ENCODE assay signal across 10 cellular contexts in the genomic region with DNA sequence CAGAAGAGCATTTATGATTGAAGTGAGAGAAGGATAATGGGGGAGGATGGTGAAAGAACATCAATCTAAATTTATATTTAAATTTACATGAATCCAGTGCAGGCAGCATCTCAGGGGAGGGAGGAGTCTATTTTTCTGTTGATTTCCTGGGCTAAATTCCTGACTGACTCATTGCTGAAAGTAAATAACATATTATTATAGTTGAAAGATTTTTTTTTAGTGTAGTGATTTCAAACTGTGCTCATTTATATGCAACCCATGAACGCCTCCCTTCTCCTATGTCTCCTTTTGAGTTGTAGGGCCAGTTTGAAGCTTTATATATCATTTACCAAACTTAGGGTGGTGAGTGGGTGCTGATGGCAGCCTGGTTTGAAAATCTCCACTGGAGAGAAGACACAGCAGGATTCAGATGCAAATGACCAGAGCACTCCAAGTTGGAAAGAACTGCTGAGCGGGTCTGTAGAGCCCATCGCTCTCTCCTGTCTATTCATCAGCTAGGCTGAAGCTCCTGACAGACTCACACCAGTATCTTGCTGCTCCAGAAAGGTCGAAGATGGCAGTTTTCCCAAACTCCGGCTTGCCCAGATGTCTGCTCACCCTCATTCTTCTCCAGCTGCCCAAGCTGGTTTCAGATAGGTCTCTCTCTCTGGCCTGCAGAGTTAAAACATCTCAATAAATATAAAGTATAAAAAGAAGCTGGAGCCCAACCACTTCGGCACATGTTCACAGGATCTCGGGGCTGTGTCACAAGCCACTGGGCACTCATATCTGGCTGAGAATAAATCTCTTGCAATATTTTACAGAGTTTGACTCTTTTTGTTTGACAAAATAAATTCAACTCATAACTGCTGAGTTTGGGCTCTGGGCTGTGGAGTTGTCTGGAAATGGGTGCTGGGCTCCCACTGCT. TPM values are rescaled to one million over a fixed set of nuclear protein-coding genes. Genes with fewer than 3 reads are reported as not detected.
A peak's percentile ranks its signal among the peaks of the same experiment; 100 is the strongest.
DNase-seq lines count a peak whose midpoint lies in the region; ATAC-seq and TF ChIP-seq lines count a peak whose summit lies in the region.
"Had no signal": no experiment of that assay in that cellular context is flagged by ENCODE, and none has a peak within 500 bp of the region (broad histone marks: within the 10 kb centered on the region; RNA-seq: fewer than 3 reads in every experiment).

No MANE protein-coding gene starts in this region.

- H3K27me3 Mint-ChIP-seq in activated naive CD4-positive, alpha-beta T cell treated with anti-CD3 and anti-CD28 coated beads, Interleukin-2, amount 10 ng/mL, durations not matched to agents 7 days and 5 days, result no peaks in the 10 kb centered on the region
- H3K27me3 Mint-ChIP-seq in WTC11 (ENCODE audit: low read depth) (no peaks in the 10 kb centered on the region), Caco-2 (ENCODE audit: insufficient read depth, unreplicated experiment) (no peaks in the 10 kb centered on the region)

- POLR2A ChIA-PET in WTC11 (lab: Charles Lee) (no interaction called here), Caco-2 (lab: Charles Lee) (no interaction called here)

- CTCF ChIA-PET in activated naive CD4-positive, alpha-beta T cell treated with anti-CD3 and anti-CD28 coated beads, Interleukin-2, amount 10 ng/mL, durations not matched to agents 7 days and 5 days (lab: Charles Lee), result interaction anchor here (0.9 to 1.4 kb wide), 2 partner anchors 16 kb away, joined by 3 read pairs; no protein-coding TSS in a partner anchor
- CTCF ChIA-PET in WTC11 (lab: Charles Lee), result interaction anchor here (1.0 to 1.2 kb wide), 2 partner anchors 97 to 135 kb away, joined by 3 to 7 read pairs; no protein-coding TSS in a partner anchor
- CTCF ChIA-PET in Caco-2 (lab: Charles Lee), result no interaction called here

- ATAC-seq in WTC11 (peak; percentile 64), HG03095 (IDR thresholded peaks at IDR 0.05; ENCODE audit: unreplicated experiment) (no peak)
- ATAC-seq: body of pancreas, heart left ventricle had no signal

- H3K27me3 ChIP-seq in transverse colon, result no peaks in the 10 kb centered on the region
- H3K27me3 ChIP-seq in Caco-2 (replicated peaks; ENCODE audit: control insufficient read depth, insufficient read depth, low read length), result no peaks in the 10 kb centered on the region
- H3K27me3 ChIP-seq: body of pancreas, heart left ventricle had no signal

- no peak for TF ChIP-seq EP300 in transverse colon (IDR thresholded peaks at IDR 0.05; ENCODE audit: low read depth)

- H3K27ac ChIP-seq in transverse colon, result peak overlapping the region; percentile 24 to 96 (median 94)

- H3K9me3 Mint-ChIP-seq in activated naive CD4-positive, alpha-beta T cell treated with anti-CD3 and anti-CD28 coated beads, Interleukin-2, amount 10 ng/mL, durations not matched to agents 7 days and 5 days, result peaks cover 12% of the 10 kb centered on the region
- H3K9me3 Mint-ChIP-seq in WTC11 (peaks cover 29% of the 10 kb centered on the region), Caco-2 (ENCODE audit: unreplicated experiment) (peaks cover 11% of the 10 kb centered on the region)

- H3K36me3 ChIP-seq in transverse colon, result no peaks in the 10 kb centered on the region
- no peaks in the 10 kb centered on the region for H3K36me3 ChIP-seq in Caco-2 (ENCODE audit: control insufficient read depth, insufficient read depth, low read length)
- H3K36me3 ChIP-seq: heart left ventricle had no signal

- H3K36me3 Mint-ChIP-seq in activated naive CD4-positive, alpha-beta T cell treated with anti-CD3 and anti-CD28 coated beads, Interleukin-2, amount 10 ng/mL, durations not matched to agents 7 days and 5 days, result peaks cover 39% of the 10 kb centered on the region
- H3K36me3 Mint-ChIP-seq in WTC11, result peaks cover 16% of the 10 kb centered on the region
- peaks cover 6% of the 10 kb centered on the region for H3K36me3 Mint-ChIP-seq in Caco-2 (ENCODE audit: insufficient read depth, unreplicated experiment)

- H3K9me3 ChIP-seq in transverse colon (no peaks in the 10 kb centered on the region), Caco-2 (peaks cover 5% of the 10 kb centered on the region; the same call in 1 of the 2 replicates)
- H3K9me3 ChIP-seq: body of pancreas had no signal

- in situ Hi-C loops in transverse colon (cut with MboI; ENCODE audit: low pct_ligation_motif_present in 1 of 4, low pct_unique_long_range_greater_than_20kb in 1 of 4, low sequenced_read_pairs in 3 of 4), result no loop called here

- H3K4me1 ChIP-seq in transverse colon (peaks cover 5 to 33% (median 15%) of the 10 kb centered on the region in 4 donors), Caco-2 (peaks cover 49% of the 10 kb centered on the region)

- no peak overlapping the region for H3K4me3 Mint-ChIP-seq in activated naive CD4-positive, alpha-beta T cell treated with anti-CD3 and anti-CD28 coated beads, Interleukin-2, amount 10 ng/mL, durations not matched to agents 7 days and 5 days
- H3K4me3 Mint-ChIP-seq in WTC11, result no peak overlapping the region
- H3K4me3 Mint-ChIP-seq in Caco-2 (ENCODE audit: unreplicated experiment), result no peak overlapping the region

- no peak overlapping the region for H3K4me3 ChIP-seq in transverse colon
- no peak overlapping the region for H3K4me3 ChIP-seq in Caco-2 (ENCODE audit: low read depth, low read length)
- H3K4me3 ChIP-seq: body of pancreas had no signal

- DNase-seq in activated naive CD4-positive, alpha-beta T cell treated with anti-CD3 and anti-CD28 coated beads, Interleukin-2, amount 10 ng/mL, durations not matched to agents 7 days and 5 days, result no peak
- no peak for DNase-seq in activated naive CD4-positive, alpha-beta T cell treated with Interleukin-2 at 50 U/mL for 16 hours
- DNase-seq in WTC11 (ENCODE audit: low spot score) (no peak), iPS-NIHi11 (ENCODE audit: low spot score) (peak; percentile 27), transverse colon (no peak), D341Med (ENCODE audit: low spot score) (no peak), Caco-2 (no peak)
- DNase-seq: body of pancreas, heart left ventricle had no signal

- H3K4me1 Mint-ChIP-seq in activated naive CD4-positive, alpha-beta T cell treated with anti-CD3 and anti-CD28 coated beads, Interleukin-2, amount 10 ng/mL, durations not matched to agents 7 days and 5 days, result peaks cover 53% of the 10 kb centered on the region
- peaks cover 33% of the 10 kb centered on the region for H3K4me1 Mint-ChIP-seq in WTC11
- peaks cover 27% of the 10 kb centered on the region for H3K4me1 Mint-ChIP-seq in Caco-2 (ENCODE audit: low read depth, unreplicated experiment)

- BruUV-seq in Caco-2 (replicated peaks; lab: Mats Ljungman, UMichigan), result no TSS peak

- peak overlapping the region; percentile 100 for H3K27ac Mint-ChIP-seq in activated naive CD4-positive, alpha-beta T cell treated with anti-CD3 and anti-CD28 coated beads, Interleukin-2, amount 10 ng/mL, durations not matched to agents 7 days and 5 days
- H3K27ac Mint-ChIP-seq in WTC11 (0 out of 2 replicates have a peak overlapping the region, but pooled peaks have one; percentile 58), Caco-2 (ENCODE audit: unreplicated experiment) (no peak overlapping the region)

- intact Hi-C loops in transverse colon (cut with DNase I; ENCODE audit: low total_unique reads), result no loop called here
- intact Hi-C loops in Caco-2 (cut with micrococcal nuclease; ENCODE audit: unreplicated experiment), result loop anchor here (2.0 kb wide), 2 partner anchors 15 to 39 kb away; no protein-coding TSS in a partner anchor

- TF ChIP-seq CTCF in WTC11 (IDR thresholded peaks at IDR 0.05), result no peak
- TF ChIP-seq CTCF in transverse colon (IDR thresholded peaks at IDR 0.05), result no peak
- TF ChIP-seq CTCF in Caco-2 (IDR thresholded peaks at IDR 0.05; ENCODE audit: insufficient read depth in 1 of 2, low read depth in 1 of 2, low read length in 1 of 2, severe bottlenecking in 1 of 2, unreplicated experiment in 1 of 2), result no peak

- no peak for TF ChIP-seq POLR2A in transverse colon (IDR thresholded peaks at IDR 0.05)

- WGBS in transverse colon (ENCODE audit: low coverage in 1 of 2), 2 donors, result 83 to 85% methylated on average over 4 to 7 of the region's 7 CpGs

TF ChIP-seq in WTC11, 78 proteins besides CTCF, POLR2A, EP300 and RAD21:
- TF ChIP-seq, protein P1, sequence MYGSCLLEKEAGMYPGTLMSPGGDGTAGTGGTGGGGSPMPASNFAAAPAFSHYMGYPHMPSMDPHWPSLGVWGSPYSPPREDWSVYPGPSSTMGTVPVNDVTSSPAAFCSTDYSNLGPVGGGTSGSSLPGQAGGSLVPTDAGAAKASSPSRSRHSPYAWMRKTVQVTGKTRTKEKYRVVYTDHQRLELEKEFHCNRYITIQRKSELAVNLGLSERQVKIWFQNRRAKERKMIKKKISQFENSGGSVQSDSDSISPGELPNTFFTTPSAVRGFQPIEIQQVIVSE (CRISPR knock-in tag; IDR thresholded peaks at IDR 0.05; ENCODE audit: borderline replicate concordance), result no peak
- TF ChIP-seq ZNF423 (CRISPR knock-in tag; IDR thresholded peaks at IDR 0.05) (0 out of 2 replicates have a peak, but pooled peaks have one; percentile 6), CBFB (CRISPR knock-in tag; IDR thresholded peaks at IDR 0.05; ENCODE audit: low read depth) (no peak), ZNF317 (CRISPR knock-in tag; IDR thresholded peaks at IDR 0.05; ENCODE audit: borderline replicate concordance, low read depth) (no peak), MXD4 (CRISPR knock-in tag; IDR thresholded peaks at IDR 0.05; ENCODE audit: borderline replicate concordance) (no peak)

RNA-seq across cellular contexts. Expression of a gene that starts 18.3 kb away (rescaled TPM):
- total RNA-seq in WTC11 (2021), result 9.3 to 9.9 TPM (median 9.5 TPM) in 3 replicates
- 10 to 100 TPM; 15.3 to 35.8 (median 20.7) TPM for total RNA-seq in transverse colon
- total RNA-seq in Caco-2 (2022), result 13.9 and 15.0 TPM in 2 replicates

RNA-seq across cellular contexts. Expression of a gene that starts 24.0 kb away (rescaled TPM):
- total RNA-seq in WTC11 (2021) (0.14 to 0.15 TPM in 2 of 3 replicates, not detected in the other), transverse colon (under 1 TPM in 1 of 4 donors, not detected in 3; 0.32 TPM), Caco-2 (2022) (7.3 and 8.3 TPM in 2 replicates)
- total RNA-seq: body of pancreas, heart left ventricle had no signal

RNA-seq across cellular contexts. Expression of a gene that starts 35.8 kb away (rescaled TPM):
- total RNA-seq in WTC11 (2021) (4.3 to 4.5 TPM (median 4.5 TPM) in 3 replicates), transverse colon (10 to 100 TPM in 2 of 4 donors, 1 to 10 TPM in 2; 8.0 to 38.6 (median 9.5) TPM), Caco-2 (2022) (0.32 and 0.98 TPM in 2 replicates)
